16 cellular contexts compared by ENCODE assay signal in genomic region chr1:225842788-225843425, GRCh38. TPM values are rescaled to one million over a fixed set of nuclear protein-coding genes. Genes with fewer than 3 reads are reported as not detected.
A peak's percentile ranks its signal among the peaks of the same experiment; 100 is the strongest.
DNase-seq lines count a peak whose midpoint lies in the region; ATAC-seq lines count a peak whose summit lies in the region.
"Had no signal": no experiment of that assay in that cellular context is flagged by ENCODE, and none has a peak within 500 bp of the region (broad histone marks: within the 10 kb centered on the region; RNA-seq: fewer than 3 reads in every experiment).

No MANE protein-coding gene starts in this region.

- H3K4me2 ChIP-seq in BLaER1, result peak overlapping the region; percentile 9; the same call in 1 of the 2 replicates

- no peaks in the 10 kb centered on the region for H4K20me1 ChIP-seq in BLaER1

- H3K27me3 ChIP-seq in BLaER1, result no peaks in the 10 kb centered on the region
- H3K27me3 ChIP-seq: uterus had no signal

- ATAC-seq in left colon (peak; percentile 14), GM19463 (IDR thresholded peaks at IDR 0.05; ENCODE audit: unreplicated experiment) (no peak), HG02970 (IDR thresholded peaks at IDR 0.05; ENCODE audit: low FRiP score, unreplicated experiment) (no peak)

- no peak overlapping the region for H3K4me3 ChIP-seq in BLaER1
- H3K4me3 ChIP-seq: uterus had no signal

- no peaks in the 10 kb centered on the region for H3K9me3 ChIP-seq in BLaER1
- H3K9me3 ChIP-seq: uterus had no signal

- H3K9ac ChIP-seq in BLaER1, result 0 out of 2 replicates have a peak overlapping the region, but pooled peaks have one; percentile 23

- intact Hi-C loops in left colon (cut with DNase I, micrococcal nuclease), result loop anchor here in 1 of 2 donors (10.0 kb wide), 1 partner anchor 68 kb away; the partner anchor contains the start of gene SRP9

- H3K27ac ChIP-seq in BLaER1 (no peak overlapping the region), angular gyrus (ENCODE audit: low read depth, low read length) (peak overlapping the region; percentile 12)
- H3K27ac ChIP-seq: epithelial cell of prostate, uterus had no signal

- H3K4me1 ChIP-seq in BLaER1, result peaks cover 30% of the 10 kb centered on the region

- DNase-seq in ELR (ENCODE audit: low read depth), result peak; percentile 17
- no peak for DNase-seq in left colon
- DNase-seq in SHP77 (lab: John Stamatoyannopoulos, UW), result no peak
- no peak for DNase-seq in stimulated activated CD8-positive, alpha-beta memory T cell treated with anti-CD3 and anti-CD28 coated beads, Interleukin-4, amount 100 ng/mL, for 48 hours
- DNase-seq: cerebellar nuclear complex, DND-41, H7, Karpas-422, NCI-H1436 treated with DMSO at 0.1 percent for 48 hours, NCI-H446, uterus had no signal

- H3K36me3 ChIP-seq in BLaER1, result peaks cover 40% of the 10 kb centered on the region
- H3K36me3 ChIP-seq: uterus had no signal

RNA-seq across cellular contexts. Expression of gene EPHX1, which starts 33.0 kb away (rescaled TPM):
- total RNA-seq in left colon, result 10 to 100 TPM; 59.3 to 67.3 TPM

RNA-seq across cellular contexts. Expression of gene TMEM63A, which starts 39.3 kb away (rescaled TPM):
- total RNA-seq in left colon, result 100 to 1,000 TPM; 108 to 196 TPM

RNA-seq across cellular contexts. Expression of gene LEFTY1, which starts 46.0 kb away (rescaled TPM):
- total RNA-seq in left colon, result 100 to 1,000 TPM; 106 to 385 TPM
